Comparison of ENCODE assay signal across 1 cellular context in the genomic region with DNA sequence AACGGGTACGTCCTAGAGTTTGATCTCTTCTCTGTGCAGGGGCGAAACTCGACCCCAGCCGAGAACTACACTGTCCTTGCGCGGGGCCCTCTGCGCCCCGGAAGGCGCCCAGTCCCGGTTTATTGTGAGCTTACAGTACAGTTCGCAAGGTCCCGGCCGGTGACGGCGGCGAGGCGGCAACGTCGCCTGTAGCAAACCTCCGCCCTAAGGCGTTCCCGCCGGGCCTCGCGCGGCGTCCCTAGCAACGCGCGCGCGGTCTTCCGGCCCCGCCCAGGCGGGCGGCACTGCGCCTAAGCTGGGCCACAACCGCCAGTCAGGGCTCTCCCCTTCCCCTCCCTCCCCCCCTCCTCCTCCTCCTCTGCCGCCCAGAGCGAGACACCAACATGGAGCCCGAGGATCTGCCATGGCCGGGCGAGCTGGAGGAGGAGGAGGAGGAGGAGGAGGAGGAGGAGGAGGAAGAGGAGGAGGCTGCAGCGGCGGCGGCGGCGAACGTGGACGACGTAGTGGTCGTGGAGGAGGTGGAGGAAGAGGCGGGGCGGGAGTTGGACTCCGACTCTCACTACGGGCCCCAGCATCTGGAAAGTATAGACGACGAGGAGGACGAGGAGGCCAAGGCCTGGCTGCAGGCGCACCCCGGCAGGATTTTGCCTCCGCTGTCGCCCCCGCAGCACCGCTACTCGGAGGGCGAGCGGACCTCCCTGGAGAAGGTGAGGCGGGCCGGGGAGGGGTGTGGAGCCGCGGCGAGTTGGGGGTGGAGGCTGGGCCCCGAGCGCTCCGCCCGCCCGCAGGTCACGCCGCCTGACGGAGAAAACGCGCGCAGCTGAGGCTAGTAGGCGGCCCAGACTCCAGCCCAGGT.
TF ChIP-seq lines count a peak whose summit lies in the region.

Gene ALMS1, plus strand, starts transcription at position 351 of the 856 bp plus-strand sequence. Its CDS starts 33 bp downstream, at position 384.

TF ChIP-seq in HepG2, 621 proteins besides CTCF, POLR2A, EP300 and RAD21 (continued from another document and continues in another):
- peak; percentile 71 to 86 for TF ChIP-seq HMGXB4 (CRISPR knock-in tag; IDR thresholded peaks at IDR 0.05; ENCODE audit: borderline replicate concordance in 1 of 2, low read depth in 1 of 2)
- TF ChIP-seq, protein P1, sequence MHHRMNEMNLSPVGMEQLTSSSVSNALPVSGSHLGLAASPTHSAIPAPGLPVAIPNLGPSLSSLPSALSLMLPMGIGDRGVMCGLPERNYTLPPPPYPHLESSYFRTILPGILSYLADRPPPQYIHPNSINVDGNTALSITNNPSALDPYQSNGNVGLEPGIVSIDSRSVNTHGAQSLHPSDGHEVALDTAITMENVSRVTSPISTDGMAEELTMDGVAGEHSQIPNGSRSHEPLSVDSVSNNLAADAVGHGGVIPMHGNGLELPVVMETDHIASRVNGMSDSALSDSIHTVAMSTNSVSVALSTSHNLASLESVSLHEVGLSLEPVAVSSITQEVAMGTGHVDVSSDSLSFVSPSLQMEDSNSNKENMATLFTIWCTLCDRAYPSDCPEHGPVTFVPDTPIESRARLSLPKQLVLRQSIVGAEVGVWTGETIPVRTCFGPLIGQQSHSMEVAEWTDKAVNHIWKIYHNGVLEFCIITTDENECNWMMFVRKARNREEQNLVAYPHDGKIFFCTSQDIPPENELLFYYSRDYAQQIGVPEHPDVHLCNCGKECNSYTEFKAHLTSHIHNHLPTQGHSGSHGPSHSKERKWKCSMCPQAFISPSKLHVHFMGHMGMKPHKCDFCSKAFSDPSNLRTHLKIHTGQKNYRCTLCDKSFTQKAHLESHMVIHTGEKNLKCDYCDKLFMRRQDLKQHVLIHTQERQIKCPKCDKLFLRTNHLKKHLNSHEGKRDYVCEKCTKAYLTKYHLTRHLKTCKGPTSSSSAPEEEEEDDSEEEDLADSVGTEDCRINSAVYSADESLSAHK (CRISPR knock-in tag; IDR thresholded peaks at IDR 0.05; ENCODE audit: borderline replicate concordance), result no peak; the same call in 1 of the 2 replicates
- TF ChIP-seq BORCS8-MEF2B (CRISPR knock-in tag; IDR thresholded peaks at IDR 0.05), result peak; percentile 55
- TF ChIP-seq SAP130 (CRISPR knock-in tag; IDR thresholded peaks at IDR 0.05; ENCODE audit: low read depth), result peak; percentile 97
- no peak for TF ChIP-seq TOPORS (CRISPR knock-in tag; IDR thresholded peaks at IDR 0.05)
- TF ChIP-seq XRCC5 (optimal IDR thresholded peaks at IDR 0.05; ENCODE audit: low read length), result peak; percentile 72
- peak; percentile 68 for TF ChIP-seq KMT2A (CRISPR knock-in tag; IDR thresholded peaks at IDR 0.05)
- TF ChIP-seq ATF3 (CRISPR knock-in tag; IDR thresholded peaks at IDR 0.05), result peak; percentile 31; the same call in 1 of the 2 replicates
- TF ChIP-seq ZNF318 (CRISPR knock-in tag; IDR thresholded peaks at IDR 0.05), result 0 out of 2 replicates have a peak, but pooled peaks have one; percentile 26
- peak; percentile 33 for TF ChIP-seq TEAD3 (CRISPR knock-in tag; optimal IDR thresholded peaks at IDR 0.05; ENCODE audit: borderline replicate concordance)
- peak; percentile 70 for TF ChIP-seq ZNF883 (CRISPR knock-in tag; IDR thresholded peaks at IDR 0.05; ENCODE audit: not compliant biosample characterization)
- TF ChIP-seq ZNF280D (CRISPR knock-in tag; IDR thresholded peaks at IDR 0.05), result no peak
- TF ChIP-seq GPN1 (CRISPR knock-in tag; IDR thresholded peaks at IDR 0.05; ENCODE audit: borderline replicate concordance), result no peak
- TF ChIP-seq ZNF746 (CRISPR knock-in tag; IDR thresholded peaks at IDR 0.05), result peak; percentile 84; the same call in 1 of the 2 replicates
- no peak for TF ChIP-seq ZNF562 (CRISPR knock-in tag; IDR thresholded peaks at IDR 0.05; ENCODE audit: borderline replicate concordance)
- TF ChIP-seq ERF (CRISPR knock-in tag; IDR thresholded peaks at IDR 0.05), result 0 out of 2 replicates have a peak, but pooled peaks have one; percentile 15
- no peak for TF ChIP-seq XBP1 (CRISPR knock-in tag; IDR thresholded peaks at IDR 0.05)
- TF ChIP-seq RCOR2 (CRISPR knock-in tag; IDR thresholded peaks at IDR 0.05), result no peak
- peak; percentile 82; the same call in 1 of the 2 replicates for TF ChIP-seq ZNF550 (CRISPR knock-in tag; IDR thresholded peaks at IDR 0.05; ENCODE audit: borderline replicate concordance)
- TF ChIP-seq ZNF180 (CRISPR knock-in tag; IDR thresholded peaks at IDR 0.05; ENCODE audit: borderline replicate concordance, low read depth), result no peak
- no peak for TF ChIP-seq FLYWCH1 (CRISPR knock-in tag; IDR thresholded peaks at IDR 0.05)
- peak; percentile 89 for TF ChIP-seq E2F5 (CRISPR knock-in tag; conservative IDR thresholded peaks at IDR 0.05)
- TF ChIP-seq, protein P2, sequence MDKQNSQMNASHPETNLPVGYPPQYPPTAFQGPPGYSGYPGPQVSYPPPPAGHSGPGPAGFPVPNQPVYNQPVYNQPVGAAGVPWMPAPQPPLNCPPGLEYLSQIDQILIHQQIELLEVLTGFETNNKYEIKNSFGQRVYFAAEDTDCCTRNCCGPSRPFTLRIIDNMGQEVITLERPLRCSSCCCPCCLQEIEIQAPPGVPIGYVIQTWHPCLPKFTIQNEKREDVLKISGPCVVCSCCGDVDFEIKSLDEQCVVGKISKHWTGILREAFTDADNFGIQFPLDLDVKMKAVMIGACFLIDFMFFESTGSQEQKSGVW (CRISPR knock-in tag; IDR thresholded peaks at IDR 0.05; ENCODE audit: borderline replicate concordance), result 0 out of 2 replicates have a peak, but pooled peaks have one; percentile 4
- 0 out of 2 replicates have a peak, but pooled peaks have one; percentile 85 for TF ChIP-seq PCBP1 (IDR thresholded peaks at IDR 0.05; ENCODE audit: borderline replicate concordance, low read depth, low read length)
- no peak for TF ChIP-seq ZNF264 (CRISPR knock-in tag; IDR thresholded peaks at IDR 0.05)
- TF ChIP-seq, protein P3, sequence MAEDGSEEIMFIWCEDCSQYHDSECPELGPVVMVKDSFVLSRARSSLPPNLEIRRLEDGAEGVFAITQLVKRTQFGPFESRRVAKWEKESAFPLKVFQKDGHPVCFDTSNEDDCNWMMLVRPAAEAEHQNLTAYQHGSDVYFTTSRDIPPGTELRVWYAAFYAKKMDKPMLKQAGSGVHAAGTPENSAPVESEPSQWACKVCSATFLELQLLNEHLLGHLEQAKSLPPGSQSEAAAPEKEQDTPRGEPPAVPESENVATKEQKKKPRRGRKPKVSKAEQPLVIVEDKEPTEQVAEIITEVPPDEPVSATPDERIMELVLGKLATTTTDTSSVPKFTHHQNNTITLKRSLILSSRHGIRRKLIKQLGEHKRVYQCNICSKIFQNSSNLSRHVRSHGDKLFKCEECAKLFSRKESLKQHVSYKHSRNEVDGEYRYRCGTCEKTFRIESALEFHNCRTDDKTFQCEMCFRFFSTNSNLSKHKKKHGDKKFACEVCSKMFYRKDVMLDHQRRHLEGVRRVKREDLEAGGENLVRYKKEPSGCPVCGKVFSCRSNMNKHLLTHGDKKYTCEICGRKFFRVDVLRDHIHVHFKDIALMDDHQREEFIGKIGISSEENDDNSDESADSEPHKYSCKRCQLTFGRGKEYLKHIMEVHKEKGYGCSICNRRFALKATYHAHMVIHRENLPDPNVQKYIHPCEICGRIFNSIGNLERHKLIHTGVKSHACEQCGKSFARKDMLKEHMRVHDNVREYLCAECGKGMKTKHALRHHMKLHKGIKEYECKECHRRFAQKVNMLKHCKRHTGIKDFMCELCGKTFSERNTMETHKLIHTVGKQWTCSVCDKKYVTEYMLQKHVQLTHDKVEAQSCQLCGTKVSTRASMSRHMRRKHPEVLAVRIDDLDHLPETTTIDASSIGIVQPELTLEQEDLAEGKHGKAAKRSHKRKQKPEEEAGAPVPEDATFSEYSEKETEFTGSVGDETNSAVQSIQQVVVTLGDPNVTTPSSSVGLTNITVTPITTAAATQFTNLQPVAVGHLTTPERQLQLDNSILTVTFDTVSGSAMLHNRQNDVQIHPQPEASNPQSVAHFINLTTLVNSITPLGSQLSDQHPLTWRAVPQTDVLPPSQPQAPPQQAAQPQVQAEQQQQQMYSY (CRISPR knock-in tag; IDR thresholded peaks at IDR 0.05), result peak; percentile 64
- no peak for TF ChIP-seq ZNF3 (CRISPR knock-in tag; IDR thresholded peaks at IDR 0.05)
- no peak for TF ChIP-seq TBX2 (CRISPR knock-in tag; IDR thresholded peaks at IDR 0.05; ENCODE audit: borderline replicate concordance)
